In the genomic region with DNA sequence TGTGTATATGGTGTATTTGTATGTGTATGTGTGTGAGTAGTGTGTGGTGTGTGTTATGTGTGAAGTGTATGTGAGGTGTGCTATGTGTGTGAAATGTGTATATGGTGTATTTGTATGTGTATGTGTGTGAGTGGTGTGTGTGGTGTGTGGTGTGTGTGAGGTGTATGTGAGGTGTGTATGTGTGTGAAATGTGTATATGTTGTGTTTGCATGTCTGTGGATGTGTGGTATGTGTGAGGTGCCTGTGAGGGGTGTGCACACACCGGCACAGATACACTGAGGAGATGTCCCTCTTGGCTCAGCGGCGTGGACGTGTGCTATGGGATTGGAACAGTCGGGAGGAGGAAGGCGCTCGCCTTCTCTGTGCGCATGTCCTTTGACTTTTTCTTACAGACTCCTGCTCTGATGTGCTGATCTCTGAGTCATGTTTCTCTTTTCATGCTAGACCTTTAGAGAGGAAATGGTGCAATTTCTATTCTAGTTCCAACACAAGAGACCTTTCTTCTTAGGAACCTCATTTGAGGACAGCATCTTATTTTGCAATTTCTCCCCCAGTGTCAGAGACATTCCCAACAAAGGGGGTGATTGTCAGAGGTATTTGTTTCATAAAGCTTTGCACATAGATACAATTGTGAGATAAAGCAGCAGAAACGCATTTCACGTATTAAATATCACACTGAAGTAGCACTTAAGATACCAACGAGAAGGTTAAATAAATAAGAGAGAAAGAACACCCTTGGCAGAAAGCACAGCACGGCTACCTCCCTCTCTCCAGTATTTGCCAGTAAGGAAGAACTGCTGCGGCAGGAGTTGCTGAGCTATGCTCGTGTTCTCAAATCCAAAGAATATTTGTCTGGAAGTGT, we compare ENCODE assay signal across 7 cellular contexts. TPM values are rescaled to one million over a fixed set of nuclear protein-coding genes. Genes with fewer than 3 reads are reported as not detected.
DNase-seq lines count a peak whose midpoint lies in the region; ATAC-seq and TF ChIP-seq lines count a peak whose summit lies in the region.

No MANE protein-coding gene starts in this region.

- H3K4me1 ChIP-seq in upper lobe of left lung, result peaks cover 0 to 6% (median 0%) of the 10 kb centered on the region in 4 donors

- H3K36me3 Mint-ChIP-seq in activated T-helper 17 cell treated with anti-CD3 and anti-CD28 coated beads, Interleukin-2, amount 50 U/mL, for 72 hours (ENCODE audit: low read depth), result no peaks in the 10 kb centered on the region
- no peaks in the 10 kb centered on the region for H3K36me3 Mint-ChIP-seq in stimulated activated memory B cell treated with anti-CD40 and anti-IgM and Interleukin-4, amounts not matched to agents 10 μg/mL and 1 μg/mL and 100 μg/mL, for 72 hours

- no peaks in the 10 kb centered on the region for H3K9me3 ChIP-seq in upper lobe of left lung

- no peak overlapping the region for H3K4me3 Mint-ChIP-seq in activated T-helper 17 cell treated with anti-CD3 and anti-CD28 coated beads, Interleukin-2, amount 50 U/mL, for 72 hours
- H3K4me3 Mint-ChIP-seq in stimulated activated memory B cell treated with anti-CD40 and anti-IgM and Interleukin-4, amounts not matched to agents 10 μg/mL and 1 μg/mL and 100 μg/mL, for 72 hours, result no peak overlapping the region

- no peak for TF ChIP-seq POLR2A in upper lobe of left lung (IDR thresholded peaks at IDR 0.05)

- DNase-seq in GM03348 (ENCODE audit: low spot score), result peak; percentile 92
- peak; percentile 20 to 59 for DNase-seq in NCI-H187 (lab: John Stamatoyannopoulos, UW)
- peak; percentile 61 for DNase-seq in islet precursor cell
- DNase-seq in upper lobe of left lung, result peak in 1 of 2 donors; percentile 73

- no peak for TF ChIP-seq CTCF in upper lobe of left lung (IDR thresholded peaks at IDR 0.05)

- ATAC-seq in activated T-helper 17 cell treated with anti-CD3 and anti-CD28 coated beads, Interleukin-2, amount 50 U/mL, for 72 hours (replicated peaks), result peak; percentile 42
- ATAC-seq in upper lobe of left lung (ENCODE audit: low FRiP score in 2 of 2) (peak; percentile 88 to 89), HG03460 (IDR thresholded peaks at IDR 0.05; ENCODE audit: unreplicated experiment) (no peak)
- ATAC-seq in stimulated activated memory B cell treated with anti-CD40 and anti-IgM and Interleukin-4, amounts not matched to agents 10 μg/mL and 1 μg/mL and 100 μg/mL, for 72 hours, result no peak

- H3K27ac Mint-ChIP-seq in activated T-helper 17 cell treated with anti-CD3 and anti-CD28 coated beads, Interleukin-2, amount 50 U/mL, for 72 hours, result no peak overlapping the region
- no peak overlapping the region for H3K27ac Mint-ChIP-seq in stimulated activated memory B cell treated with anti-CD40 and anti-IgM and Interleukin-4, amounts not matched to agents 10 μg/mL and 1 μg/mL and 100 μg/mL, for 72 hours

- peak overlapping the region; percentile 56 to 88 (median 64) for H3K27ac ChIP-seq in upper lobe of left lung

- peak in 2 of 4 donors; percentile 13 to 64 for TF ChIP-seq EP300 in upper lobe of left lung (IDR thresholded peaks at IDR 0.05)

- H3K27me3 Mint-ChIP-seq in activated T-helper 17 cell treated with anti-CD3 and anti-CD28 coated beads, Interleukin-2, amount 50 U/mL, for 72 hours, result peaks cover 19% of the 10 kb centered on the region
- peaks cover under 1% of the 10 kb centered on the region for H3K27me3 Mint-ChIP-seq in stimulated activated memory B cell treated with anti-CD40 and anti-IgM and Interleukin-4, amounts not matched to agents 10 μg/mL and 1 μg/mL and 100 μg/mL, for 72 hours

- no peaks in the 10 kb centered on the region for H3K9me3 Mint-ChIP-seq in activated T-helper 17 cell treated with anti-CD3 and anti-CD28 coated beads, Interleukin-2, amount 50 U/mL, for 72 hours
- H3K9me3 Mint-ChIP-seq in stimulated activated memory B cell treated with anti-CD40 and anti-IgM and Interleukin-4, amounts not matched to agents 10 μg/mL and 1 μg/mL and 100 μg/mL, for 72 hours, result no peaks in the 10 kb centered on the region

- peak overlapping the region in 1 of 4 donors; percentile 14 for H3K4me3 ChIP-seq in upper lobe of left lung

- H3K36me3 ChIP-seq in upper lobe of left lung, result no peaks in the 10 kb centered on the region

- no peaks in the 10 kb centered on the region for H3K4me1 Mint-ChIP-seq in activated T-helper 17 cell treated with anti-CD3 and anti-CD28 coated beads, Interleukin-2, amount 50 U/mL, for 72 hours
- no peaks in the 10 kb centered on the region for H3K4me1 Mint-ChIP-seq in stimulated activated memory B cell treated with anti-CD40 and anti-IgM and Interleukin-4, amounts not matched to agents 10 μg/mL and 1 μg/mL and 100 μg/mL, for 72 hours

- 31 to 35% methylated on average over 14 of the region's 14 CpGs for WGBS in upper lobe of left lung, 2 donors

- H3K27me3 ChIP-seq in upper lobe of left lung, result no peaks in the 10 kb centered on the region

RNA-seq across cellular contexts. Expression of a gene that starts 11.3 kb away (rescaled TPM):
- under 1 TPM in 1 of 2 donors, not detected in 1; 0.28 TPM for total RNA-seq in activated T-helper 17 cell treated with anti-CD3 and anti-CD28 coated beads, Interleukin-2, amount 50 U/mL, for 72 hours
- total RNA-seq in upper lobe of left lung, result 10 to 100 TPM in 5 of 6 donors, 1 to 10 TPM in 1; 7.8 to 23.5 (median 14.5) TPM

Comparison
In these comparisons a context has a peak if more than half of its experiments do, and no peak if none do; other contexts are left out.
1. ATAC-seq: peak in activated T-helper 17 cell treated with anti-CD3 and anti-CD28 coated beads, Interleukin-2, amount 50 U/mL, for 72 hours (single experiment) and upper lobe of left lung (2 of 2); none in HG03460 (single experiment) and stimulated activated memory B cell treated with anti-CD40 and anti-IgM and Interleukin-4, amounts not matched to agents 10 μg/mL and 1 μg/mL and 100 μg/mL, for 72 hours (single experiment).
2. RNA of a gene that starts 11.3 kb away (total RNA-seq): 7.8 to 23.5 TPM in upper lobe of left lung; 0.28 TPM in activated T-helper 17 cell treated with anti-CD3 and anti-CD28 coated beads, Interleukin-2, amount 50 U/mL, for 72 hours; every median in the first group is over 4 times any median in the second.